8 cellular contexts compared by ENCODE assay signal in the genomic region with DNA sequence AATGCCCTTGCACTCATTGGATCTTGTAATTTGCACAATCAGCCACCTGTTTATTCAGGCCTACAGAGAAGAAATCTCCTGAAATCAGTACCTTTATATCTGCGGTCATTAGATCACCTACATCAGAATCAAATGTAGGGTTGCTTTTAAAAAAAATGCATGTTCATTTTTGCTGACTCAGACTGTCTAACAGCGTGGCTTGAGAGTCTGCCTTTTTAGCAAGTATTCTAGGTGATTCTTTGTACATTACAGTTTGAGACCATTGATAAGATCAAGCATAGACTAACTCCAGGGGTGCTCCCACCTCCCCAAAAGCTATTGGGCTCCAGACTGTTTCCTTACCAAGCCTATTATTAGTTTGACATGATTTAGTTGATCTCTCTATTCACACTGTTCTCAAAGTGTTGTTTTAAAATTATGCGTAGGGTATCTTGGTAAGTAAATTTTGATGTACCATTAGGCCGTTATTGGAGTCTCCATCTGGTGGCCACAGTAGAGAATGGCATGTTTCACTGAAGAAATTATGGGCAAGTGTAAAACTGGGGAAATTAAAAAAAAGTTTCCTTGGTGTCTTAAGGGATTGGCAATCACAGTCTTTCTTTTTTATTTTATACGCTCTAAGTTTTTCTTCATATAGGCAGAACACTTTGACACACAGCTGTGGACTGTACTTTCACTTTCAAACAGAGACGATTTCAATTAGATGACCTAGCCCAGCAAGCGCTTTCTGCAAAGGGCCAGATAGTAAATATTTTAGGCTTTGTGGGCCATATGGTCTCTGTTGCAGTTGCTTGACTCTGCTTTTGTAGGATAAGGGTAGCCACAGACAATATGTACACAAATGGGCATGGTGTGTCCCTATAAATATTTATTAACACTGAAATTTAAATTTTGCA. TPM values are rescaled to one million over a fixed set of nuclear protein-coding genes. Genes with fewer than 3 reads are reported as not detected.
DNase-seq lines count a peak whose midpoint lies in the region; ATAC-seq, FAIRE-seq and TF ChIP-seq lines count a peak whose summit lies in the region.

No MANE protein-coding gene starts in this region.

- intact Hi-C loops in activated CD4-positive, alpha-beta T cell treated with anti-CD3 and anti-CD28 coated beads, Interleukin-2, amount 10 ng/mL, durations not matched to agents 24 days and 14 days (cut with micrococcal nuclease) = loop anchor here (1.0 to 2.0 kb wide), 2 partner anchors 46 to 191 kb away; no protein-coding TSS in a partner anchor
- intact Hi-C loops in sciatic nerve (cut with DNase I) = loop anchor here (10.0 kb wide), 1 partner anchor 190 kb away; no protein-coding TSS in a partner anchor

- no peaks in the 10 kb centered on the region for H3K36me3 Mint-ChIP-seq in activated CD4-positive, alpha-beta T cell treated with anti-CD3 and anti-CD28 coated beads, Interleukin-2, amount 10 ng/mL, durations not matched to agents 24 days and 14 days (ENCODE audit: low read depth)
- H3K36me3 Mint-ChIP-seq in HFFc6 (ENCODE audit: low read depth) = no peaks in the 10 kb centered on the region

- H3K27me3 Mint-ChIP-seq in activated CD4-positive, alpha-beta T cell treated with anti-CD3 and anti-CD28 coated beads, Interleukin-2, amount 10 ng/mL, durations not matched to agents 24 days and 14 days = no peaks in the 10 kb centered on the region
- H3K27me3 Mint-ChIP-seq in HFFc6 (ENCODE audit: insufficient read depth) = no peaks in the 10 kb centered on the region; the same call in none of the 2 replicates

- H3K27ac Mint-ChIP-seq in activated CD4-positive, alpha-beta T cell treated with anti-CD3 and anti-CD28 coated beads, Interleukin-2, amount 10 ng/mL, durations not matched to agents 24 days and 14 days = no peak overlapping the region
- no peak overlapping the region for H3K27ac Mint-ChIP-seq in HFFc6

- peak; percentile 56 for DNase-seq in activated CD4-positive, alpha-beta T cell treated with anti-CD3 and anti-CD28 coated beads, Interleukin-2, amount 10 ng/mL, durations not matched to agents 24 days and 14 days
- DNase-seq in activated CD4-positive, alpha-beta T cell treated with anti-CD3 and anti-CD28 coated beads, Interleukin-2, amount 50 U/mL, for 4 hours = no peak
- DNase-seq in HFFc6 = peak; percentile 1
- peak; percentile 20 for DNase-seq in SW480 (ENCODE audit: low spot score)
- peak; percentile 19 to 63 for DNase-seq in foreskin fibroblast
- DNase-seq in sciatic nerve (ENCODE audit: low spot score) = no peak
- DNase-seq in frontal cortex (ENCODE audit: low spot score in 2 of 2) = no peak
- DNase-seq in stimulated activated CD4-positive, alpha-beta T cell treated with anti-CD3 and anti-CD28 coated beads, Interleukin-1b, Interleukin-23, amount 100 ng/mL, for 48 hours = no peak

- H3K4me1 Mint-ChIP-seq in activated CD4-positive, alpha-beta T cell treated with anti-CD3 and anti-CD28 coated beads, Interleukin-2, amount 10 ng/mL, durations not matched to agents 24 days and 14 days = no peaks in the 10 kb centered on the region
- no peaks in the 10 kb centered on the region for H3K4me1 Mint-ChIP-seq in HFFc6 (ENCODE audit: low read depth)

- H3K4me3 Mint-ChIP-seq in activated CD4-positive, alpha-beta T cell treated with anti-CD3 and anti-CD28 coated beads, Interleukin-2, amount 10 ng/mL, durations not matched to agents 24 days and 14 days = no peak overlapping the region
- H3K4me3 Mint-ChIP-seq in HFFc6 = peak overlapping the region; percentile 39; the same call in 1 of the 2 replicates

- FAIRE-seq in frontal cortex (lab: Jason Lieb, UNC) = no peak

- TF ChIP-seq CTCF in HFFc6 (IDR thresholded peaks at IDR 0.05) = peak; percentile 80
- TF ChIP-seq CTCF in foreskin fibroblast (IDR thresholded peaks at IDR 0.05; ENCODE audit: low read depth, low read length) = peak; percentile 50

- no peak overlapping the region for H3K4me3 ChIP-seq in foreskin fibroblast (ENCODE audit: low read depth in 1 of 2, low read length in 2 of 2)

- peak; percentile 55 for ATAC-seq in sciatic nerve

- no peaks in the 10 kb centered on the region for H3K9me3 Mint-ChIP-seq in activated CD4-positive, alpha-beta T cell treated with anti-CD3 and anti-CD28 coated beads, Interleukin-2, amount 10 ng/mL, durations not matched to agents 24 days and 14 days
- H3K9me3 Mint-ChIP-seq in HFFc6 = no peaks in the 10 kb centered on the region

RNA-seq across cellular contexts. Expression of a gene that starts 33.7 kb away (rescaled TPM):
- total RNA-seq in activated CD4-positive, alpha-beta T cell treated with anti-CD3 and anti-CD28 coated beads, Interleukin-2, amount 10 ng/mL, durations not matched to agents 24 days and 14 days = 39.1 and 44.6 TPM in 2 replicates
- 10 to 100 TPM; 17.1 to 23.2 (median 21.6) TPM for total RNA-seq in HFFc6 (2021; fragmentation: NEBNext Ultra II Directional; extraction: Animal tissue kit (Norgen Biotek cat#: 25700))
- 31.1 TPM for total RNA-seq in sciatic nerve
- total RNA-seq in frontal cortex = 38.3 TPM

RNA-seq across cellular contexts. Expression of a gene that starts 58.6 kb away (rescaled TPM):
- not detected in 2 replicates for total RNA-seq in activated CD4-positive, alpha-beta T cell treated with anti-CD3 and anti-CD28 coated beads, Interleukin-2, amount 10 ng/mL, durations not matched to agents 24 days and 14 days
- total RNA-seq in HFFc6 (2021; fragmentation: NEBNext Ultra II Directional; extraction: Animal tissue kit (Norgen Biotek cat#: 25700)) = 1 to 10 TPM in 1 of 6 experiments, under 1 TPM in 5; 0.51 to 1.0 (median 0.69) TPM
- total RNA-seq in sciatic nerve (13.8 TPM), frontal cortex (3.3 TPM)

Comparison
In these comparisons a context has a peak if more than half of its experiments do, and no peak if none do; other contexts are left out.
1. DNase-seq: peak in activated CD4-positive, alpha-beta T cell treated with anti-CD3 and anti-CD28 coated beads, Interleukin-2, amount 10 ng/mL, durations not matched to agents 24 days and 14 days (single experiment), HFFc6 (single experiment), SW480 (single experiment) and foreskin fibroblast (2 of 2); none in activated CD4-positive, alpha-beta T cell treated with anti-CD3 and anti-CD28 coated beads, Interleukin-2, amount 50 U/mL, for 4 hours (0 of 2), sciatic nerve (single experiment), frontal cortex (0 of 2) and stimulated activated CD4-positive, alpha-beta T cell treated with anti-CD3 and anti-CD28 coated beads, Interleukin-1b, Interleukin-23, amount 100 ng/mL, for 48 hours (single experiment).